ENCODE assay signal across 18 cellular contexts in genomic region chr12:6263931-6264330, GRCh38. TPM values are rescaled to one million over a fixed set of nuclear protein-coding genes. Genes with fewer than 3 reads are reported as not detected.
A peak's percentile ranks its signal among the peaks of the same experiment; 100 is the strongest.
DNase-seq lines count a peak whose midpoint lies in the region; ATAC-seq and TF ChIP-seq lines count a peak whose summit lies in the region.
"Had no signal": no experiment of that assay in that cellular context is flagged by ENCODE, and none has a peak within 500 bp of the region (broad histone marks: within the 10 kb centered on the region; RNA-seq: fewer than 3 reads in every experiment).

No MANE protein-coding gene starts in this region.

- TF ChIP-seq RAD21 in SK-N-SH (IDR thresholded peaks at IDR 0.05; ENCODE audit: low read length): peak; percentile 32; the same call in 1 of the 2 replicates

- H3K27ac ChIP-seq in breast epithelium (peak overlapping the region; percentile 44 to 61), mammary epithelial cell (ENCODE audit: insufficient read depth, low read depth, low read length) (no peak overlapping the region), SK-N-SH (ENCODE audit: low read depth in 2 of 2, low read length in 1 of 2) (peak overlapping the region in 1 of 2 experiments; percentile 82; a peak in 2 of 4 replicates), sigmoid colon (no peak overlapping the region)
- H3K27ac ChIP-seq: ovary, SK-N-MC, tibial nerve had no signal

- no peak overlapping the region for H3K4me3 ChIP-seq in breast epithelium
- H3K4me3 ChIP-seq in mammary epithelial cell (replicated peaks in 1 of 3; ENCODE audit: insufficient read depth in 1 of 3, low read depth in 2 of 3, low read length in 3 of 3): no peak overlapping the region
- no peak overlapping the region for H3K4me3 ChIP-seq in SK-N-SH (ENCODE audit: low read depth in 2 of 2, low read length in 1 of 2)
- no peak overlapping the region for H3K4me3 ChIP-seq in sigmoid colon
- H3K4me3 ChIP-seq: ovary, SK-N-MC, tibial nerve had no signal

- H3K4me1 ChIP-seq in breast epithelium (no peaks in the 10 kb centered on the region), mammary epithelial cell (ENCODE audit: insufficient read depth, low read length) (peaks cover 19% of the 10 kb centered on the region), SK-N-SH (ENCODE audit: control insufficient read depth in 1 of 2, insufficient read depth in 2 of 2, low read depth in 1 of 2, low read length in 1 of 2) (peaks cover 0 to 43% of the 10 kb centered on the region in 2 experiments; a peak in 1 of 4 replicates), sigmoid colon (peaks cover 0 to 22% (median 11%) of the 10 kb centered on the region in 4 donors)

- peaks cover 17% of the 10 kb centered on the region for H3K4me1 Mint-ChIP-seq in activated CD4-positive, alpha-beta T cell treated with anti-CD3 and anti-CD28 coated beads for 36 hours
- H3K4me1 Mint-ChIP-seq in activated T-helper 2 cell treated with anti-CD3 and anti-CD28 coated beads, Interferon-gamma antibody, Interleukin-2, Interleukin-4, amounts not matched to agents 10 μg/mL and 5 μg/mL and 100 μg/mL, durations not matched to agents 14 hours and 24 hours and 36 hours (ENCODE audit: low read depth): peaks cover 20% of the 10 kb centered on the region

- no peak for TF ChIP-seq CTCF in breast epithelium (IDR thresholded peaks at IDR 0.05)
- TF ChIP-seq CTCF in mammary epithelial cell (conservative IDR thresholded peaks at IDR 0.05 in 1 of 2, IDR thresholded peaks at IDR 0.05 in 1 of 2; ENCODE audit: extremely low read depth in 1 of 2, insufficient read depth in 1 of 2, low read depth in 1 of 2, low read length in 2 of 2): no peak
- TF ChIP-seq CTCF in SK-N-SH (IDR thresholded peaks at IDR 0.05): no peak
- TF ChIP-seq CTCF in sigmoid colon (IDR thresholded peaks at IDR 0.05): no peak

- no peaks in the 10 kb centered on the region for H3K9me2 ChIP-seq in SK-N-SH

- no peaks in the 10 kb centered on the region for H3K36me3 ChIP-seq in breast epithelium
- no peaks in the 10 kb centered on the region for H3K36me3 ChIP-seq in mammary epithelial cell (ENCODE audit: insufficient read depth, low read length)
- no peaks in the 10 kb centered on the region for H3K36me3 ChIP-seq in SK-N-SH (replicated peaks in 1 of 2; ENCODE audit: control insufficient read depth in 1 of 2, insufficient read depth in 2 of 2, low read length in 1 of 2)
- H3K36me3 ChIP-seq in sigmoid colon: no peaks in the 10 kb centered on the region
- H3K36me3 ChIP-seq: ovary, tibial nerve had no signal

- H3K27me3 ChIP-seq in breast epithelium (no peaks in the 10 kb centered on the region), mammary epithelial cell (ENCODE audit: insufficient read depth, low read length) (no peaks in the 10 kb centered on the region), SK-N-SH (ENCODE audit: insufficient read depth) (no peaks in the 10 kb centered on the region), sigmoid colon (no peaks in the 10 kb centered on the region)
- H3K27me3 ChIP-seq: ovary, tibial nerve had no signal

- no TSS peak for BruUV-seq in mammary epithelial cell (replicated peaks; lab: Mats Ljungman, UMichigan)

- CTCF ChIA-PET in mammary epithelial cell (lab: Charles Lee; ENCODE audit: low non-redundant PET) (no interaction called here), SK-N-SH (lab: Yijun Ruan, JAX) (interaction anchor here (0.8 to 3.3 kb wide), 10 partner anchors 10 to 276 kb away, joined by 3 to 29 read pairs (median 4); no protein-coding TSS in a partner anchor)
- CTCF ChIA-PET in activated CD4-positive, alpha-beta T cell treated with anti-CD3 and anti-CD28 coated beads for 36 hours (lab: Charles Lee): interaction anchor here (1.1 kb wide), 1 partner anchor 15 kb away, joined by 3 read pairs; no protein-coding TSS in a partner anchor

- TF ChIP-seq POLR2A in breast epithelium (IDR thresholded peaks at IDR 0.05) (no peak), sigmoid colon (IDR thresholded peaks at IDR 0.05) (no peak)

- H3K4me3 Mint-ChIP-seq in activated CD4-positive, alpha-beta T cell treated with anti-CD3 and anti-CD28 coated beads for 36 hours: no peak overlapping the region
- no peak overlapping the region for H3K4me3 Mint-ChIP-seq in activated T-helper 2 cell treated with anti-CD3 and anti-CD28 coated beads, Interferon-gamma antibody, Interleukin-2, Interleukin-4, amounts not matched to agents 10 μg/mL and 5 μg/mL and 100 μg/mL, durations not matched to agents 14 hours and 24 hours and 36 hours (ENCODE audit: low read depth)

- no peaks in the 10 kb centered on the region for H3F3A ChIP-seq in SK-N-SH (replicated peaks; ENCODE audit: insufficient read depth)

- intact Hi-C loops in breast epithelium (cut with DNase I; ENCODE audit: low total_unique reads) (no loop called here), mammary epithelial cell (cut with micrococcal nuclease) (no loop called here), sigmoid colon (cut with DNase I) (no loop called here)
- intact Hi-C loops in activated CD4-positive, alpha-beta T cell treated with anti-CD3 and anti-CD28 coated beads for 36 hours (cut with DNase I, micrococcal nuclease): no loop called here
- intact Hi-C loops in activated T-helper 2 cell treated with anti-CD3 and anti-CD28 coated beads, Interferon-gamma antibody, Interleukin-2, Interleukin-4, amounts not matched to agents 10 μg/mL and 5 μg/mL and 100 μg/mL, durations not matched to agents 14 hours and 24 hours and 36 hours (cut with micrococcal nuclease): no loop called here

- no peaks in the 10 kb centered on the region for H3K9me3 Mint-ChIP-seq in activated CD4-positive, alpha-beta T cell treated with anti-CD3 and anti-CD28 coated beads for 36 hours (ENCODE audit: low read depth)
- H3K9me3 Mint-ChIP-seq in activated T-helper 2 cell treated with anti-CD3 and anti-CD28 coated beads, Interferon-gamma antibody, Interleukin-2, Interleukin-4, amounts not matched to agents 10 μg/mL and 5 μg/mL and 100 μg/mL, durations not matched to agents 14 hours and 24 hours and 36 hours: no peaks in the 10 kb centered on the region

- no peaks in the 10 kb centered on the region for H3K9me3 ChIP-seq in breast epithelium
- no peaks in the 10 kb centered on the region for H3K9me3 ChIP-seq in mammary epithelial cell (replicated peaks; ENCODE audit: insufficient read depth, low read length)
- H3K9me3 ChIP-seq in SK-N-SH: no peaks in the 10 kb centered on the region
- no peaks in the 10 kb centered on the region for H3K9me3 ChIP-seq in sigmoid colon
- H3K9me3 ChIP-seq: ovary, tibial nerve had no signal

- no peaks in the 10 kb centered on the region for H3K36me3 Mint-ChIP-seq in activated CD4-positive, alpha-beta T cell treated with anti-CD3 and anti-CD28 coated beads for 36 hours (ENCODE audit: low read depth)
- H3K36me3 Mint-ChIP-seq in activated T-helper 2 cell treated with anti-CD3 and anti-CD28 coated beads, Interferon-gamma antibody, Interleukin-2, Interleukin-4, amounts not matched to agents 10 μg/mL and 5 μg/mL and 100 μg/mL, durations not matched to agents 14 hours and 24 hours and 36 hours (ENCODE audit: low read depth): no peaks in the 10 kb centered on the region

- peaks cover 2% of the 10 kb centered on the region for H3K27me3 Mint-ChIP-seq in activated CD4-positive, alpha-beta T cell treated with anti-CD3 and anti-CD28 coated beads for 36 hours
- peaks cover 3% of the 10 kb centered on the region for H3K27me3 Mint-ChIP-seq in activated T-helper 2 cell treated with anti-CD3 and anti-CD28 coated beads, Interferon-gamma antibody, Interleukin-2, Interleukin-4, amounts not matched to agents 10 μg/mL and 5 μg/mL and 100 μg/mL, durations not matched to agents 14 hours and 24 hours and 36 hours (ENCODE audit: low read depth)

- H3K9ac ChIP-seq in mammary epithelial cell (ENCODE audit: insufficient read depth, low read length): no peak overlapping the region
- H3K9ac ChIP-seq in SK-N-SH: no peak overlapping the region

- POLR2A ChIA-PET in SK-N-SH (lab: Yijun Ruan, JAX): interaction anchor here (1.5 to 1.8 kb wide), 2 partner anchors 14 to 17 kb away, joined by 6 to 7 read pairs; no protein-coding TSS in a partner anchor
- POLR2A ChIA-PET in activated CD4-positive, alpha-beta T cell treated with anti-CD3 and anti-CD28 coated beads for 36 hours (lab: Charles Lee): no interaction called here

- no peak overlapping the region for H3K27ac Mint-ChIP-seq in activated CD4-positive, alpha-beta T cell treated with anti-CD3 and anti-CD28 coated beads for 36 hours
- H3K27ac Mint-ChIP-seq in activated T-helper 2 cell treated with anti-CD3 and anti-CD28 coated beads, Interferon-gamma antibody, Interleukin-2, Interleukin-4, amounts not matched to agents 10 μg/mL and 5 μg/mL and 100 μg/mL, durations not matched to agents 14 hours and 24 hours and 36 hours: no peak overlapping the region

- H3K4me2 ChIP-seq in mammary epithelial cell (ENCODE audit: insufficient read depth, low read depth, low read length) (no peak overlapping the region), SK-N-SH (no peak overlapping the region)

- H3K79me2 ChIP-seq in mammary epithelial cell (ENCODE audit: insufficient read depth, low read length): no peaks in the 10 kb centered on the region
- no peaks in the 10 kb centered on the region for H3K79me2 ChIP-seq in SK-N-SH (ENCODE audit: insufficient read depth)

- no peaks in the 10 kb centered on the region for H4K20me1 ChIP-seq in mammary epithelial cell (ENCODE audit: insufficient read depth, low read length)
- H4K20me1 ChIP-seq in SK-N-SH (ENCODE audit: insufficient read depth): no peaks in the 10 kb centered on the region

- 100% methylated on average over 4 of the region's 4 CpGs for WGBS in mammary epithelial cell (ENCODE audit: low coverage, missing lambda C conversion rate)
- 80% methylated on average over 4 of the region's 4 CpGs for WGBS in SK-N-SH (ENCODE audit: low lambda C conversion rate)
- WGBS in sigmoid colon, 2 donors: 81 to 89% methylated on average over 4 of the region's 4 CpGs

- TF ChIP-seq EP300 in SK-N-SH (IDR thresholded peaks at IDR 0.05; ENCODE audit: borderline replicate concordance in 1 of 2, low read depth in 1 of 2, low read length in 1 of 2): peak in 1 of 2 experiments; percentile 52; a peak in 1 of 4 replicates
- no peak for TF ChIP-seq EP300 in sigmoid colon (IDR thresholded peaks at IDR 0.05)

- in situ Hi-C loops in mammary epithelial cell (cut with MboI; ENCODE audit: low sequenced_read_pairs in 2 of 2): no loop called here

- dilution Hi-C loops in mammary epithelial cell (cut with HindIII; ENCODE audit: low sequenced_read_pairs): no loop called here

- H2AFZ ChIP-seq in mammary epithelial cell (ENCODE audit: low read depth, low read length) (no peak overlapping the region), SK-N-SH (ENCODE audit: low read depth) (no peak overlapping the region)

- DNase-seq in breast epithelium (ENCODE audit: low spot score in 2 of 2) (no peak), mammary epithelial cell (no peak), SK-N-SH (peak; percentile 68), islet precursor cell (peak; percentile 76), NCI-H1694 (lab: John Stamatoyannopoulos, UW) (no peak), sigmoid colon (no peak)
- DNase-seq in activated CD4-positive, alpha-beta T cell treated with anti-CD3 and anti-CD28 coated beads for 36 hours: no peak
- no peak for DNase-seq in activated T-helper 2 cell treated with anti-CD3 and anti-CD28 coated beads, Interferon-gamma antibody, Interleukin-2, Interleukin-4, amounts not matched to agents 10 μg/mL and 5 μg/mL and 100 μg/mL, durations not matched to agents 14 hours and 24 hours and 36 hours (ENCODE audit: low spot score)
- DNase-seq: activated CD4-positive, alpha-beta T cell treated with anti-CD3 and anti-CD28 coated beads, Interleukin-2, amount 50 U/mL, for 1 hour; activated effector memory CD4-positive, alpha-beta T cell treated with Interleukin-2 at 50 U/mL for 16 hours; cerebellar nuclear complex; EL; hypothalamus; NCI-H774 had no signal

- no peak for ATAC-seq in activated CD4-positive, alpha-beta T cell treated with anti-CD3 and anti-CD28 coated beads for 36 hours

RNA-seq across cellular contexts. Expression of gene PLEKHG6, which starts 46.6 kb away (rescaled TPM):
- 10 to 100 TPM; 11.9 to 43.6 (median 42.4) TPM for total RNA-seq in breast epithelium
- 1 to 10 TPM; 2.2 to 3.3 TPM for total RNA-seq in mammary epithelial cell
- 2.1 TPM for polyA plus RNA-seq in mammary epithelial cell
- polyA minus RNA-seq in mammary epithelial cell: not detected
- polyA plus RNA-seq in SK-N-SH (2012; rRNA removed): 0.15 and 0.20 TPM in 2 replicates
- polyA plus RNA-seq in SK-N-SH (2012; cell fraction: cytosol; rRNA removed): 0.10 and 0.13 TPM in 2 replicates
- 0.27 and 0.68 TPM in 2 replicates for polyA plus RNA-seq in SK-N-SH (2012; cell fraction: nucleus; rRNA removed)
- total RNA-seq in activated CD4-positive, alpha-beta T cell treated with anti-CD3 and anti-CD28 coated beads for 36 hours: not detected
- total RNA-seq in activated T-helper 2 cell treated with anti-CD3 and anti-CD28 coated beads, Interferon-gamma antibody, Interleukin-2, Interleukin-4, amounts not matched to agents 10 μg/mL and 5 μg/mL and 100 μg/mL, durations not matched to agents 14 hours and 24 hours and 36 hours: not detected in 2 replicates
- 1 to 10 TPM in 1 of 4 donors, under 1 TPM in 1, not detected in 2; 0.99 to 2.5 TPM for total RNA-seq in sigmoid colon
- polyA plus RNA-seq in sigmoid colon: 100 to 1,000 TPM in 1 of 3 donors, 10 to 100 TPM in 2; 61.3 to 146 (median 93.6) TPM
- total RNA-seq: lung microvascular endothelial cell had no signal

Comparison
In these comparisons a context has a peak if more than half of its experiments do, and no peak if none do; other contexts are left out.
1. H3K27ac ChIP-seq: peak in breast epithelium (2 of 2); none in mammary epithelial cell (single experiment) and sigmoid colon (0 of 4).
2. DNase-seq: peak in SK-N-SH (single experiment) and islet precursor cell (single experiment); none in breast epithelium (0 of 2), mammary epithelial cell (single experiment), activated CD4-positive, alpha-beta T cell treated with anti-CD3 and anti-CD28 coated beads for 36 hours (single experiment), activated T-helper 2 cell treated with anti-CD3 and anti-CD28 coated beads, Interferon-gamma antibody, Interleukin-2, Interleukin-4, amounts not matched to agents 10 μg/mL and 5 μg/mL and 100 μg/mL, durations not matched to agents 14 hours and 24 hours and 36 hours (single experiment), NCI-H1694 (single experiment) and sigmoid colon (single experiment).